In genomic region chr12:100058482-100059029, GRCh38 we compare ENCODE assay signal across 9 cellular contexts.
DNase-seq lines count a peak whose midpoint lies in the region; ATAC-seq and TF ChIP-seq lines count a peak whose summit lies in the region.
"Had no signal": no experiment of that assay in that cellular context is flagged by ENCODE, and none has a peak within 500 bp of the region (broad histone marks: within the 10 kb centered on the region; RNA-seq: fewer than 3 reads in every experiment).

No MANE protein-coding gene starts in this region.

- no peaks in the 10 kb centered on the region for H3K79me2 ChIP-seq in fibroblast of lung (ENCODE audit: control insufficient read depth, insufficient read depth, low read length)

- peak; percentile 89 for DNase-seq in AG04449 (ENCODE audit: low read depth, low spot score)
- peak; percentile 88 for DNase-seq in M059J (ENCODE audit: low read depth)
- DNase-seq in fibroblast of lung (ENCODE audit: low read depth in 2 of 2), result peak; percentile 86 to 97
- DNase-seq in activated CD4-positive, alpha-beta T cell treated with anti-CD3 and anti-CD28 coated beads for 36 hours, result no peak
- no peak for DNase-seq in DMS 273 treated with DMSO at 0.1 percent for 48 hours (lab: John Stamatoyannopoulos, UW)
- no peak for DNase-seq in stimulated activated CD4-positive, alpha-beta T cell treated with anti-CD3 and anti-CD28 coated beads, Interleukin-1b, Interleukin-23, amount 100 ng/mL, for 48 hours
- DNase-seq: tibial artery had no signal

- no peaks in the 10 kb centered on the region for H3K9me3 Mint-ChIP-seq in activated CD4-positive, alpha-beta T cell treated with anti-CD3 and anti-CD28 coated beads for 36 hours (ENCODE audit: low read depth)

- POLR2A ChIA-PET in AG04449 (lab: Yijun Ruan, JAX), result interaction anchor here (0.6 kb wide), 1 partner anchor 32 kb away, joined by 3 read pairs; no protein-coding TSS in a partner anchor
- POLR2A ChIA-PET in activated CD4-positive, alpha-beta T cell treated with anti-CD3 and anti-CD28 coated beads for 36 hours (lab: Charles Lee), result no interaction called here

- CTCF ChIA-PET in AG04449 (lab: Yijun Ruan, JAX), result interaction anchor here (0.6 to 2.1 kb wide), 13 partner anchors 13 to 497 kb away, joined by 3 to 6 read pairs (median 4); partner anchors contain the start of gene ACTR6
- CTCF ChIA-PET in activated CD4-positive, alpha-beta T cell treated with anti-CD3 and anti-CD28 coated beads for 36 hours (lab: Charles Lee), result interaction anchor here (0.7 kb wide), 1 partner anchor 455 kb away, joined by 4 read pairs; no protein-coding TSS in a partner anchor

- no peaks in the 10 kb centered on the region for H3K27me3 Mint-ChIP-seq in activated CD4-positive, alpha-beta T cell treated with anti-CD3 and anti-CD28 coated beads for 36 hours

- no peaks in the 10 kb centered on the region for H3K27me3 ChIP-seq in fibroblast of lung (ENCODE audit: control insufficient read depth, insufficient read depth, low read length)
- H3K27me3 ChIP-seq: tibial artery had no signal

- intact Hi-C loops in activated CD4-positive, alpha-beta T cell treated with anti-CD3 and anti-CD28 coated beads for 36 hours (cut with DNase I, micrococcal nuclease), result no loop called here

- no peak overlapping the region for H3K4me3 ChIP-seq in AG04449 (ENCODE audit: low read depth, low read length)
- no peak overlapping the region for H3K4me3 ChIP-seq in fibroblast of lung (replicated peaks in 1 of 4; ENCODE audit: control extremely low read depth in 1 of 4, insufficient read depth in 1 of 4, low read depth in 3 of 4, low read length in 4 of 4)
- H3K4me3 ChIP-seq: tibial artery had no signal

- no peak overlapping the region for H3K4me3 Mint-ChIP-seq in activated CD4-positive, alpha-beta T cell treated with anti-CD3 and anti-CD28 coated beads for 36 hours

- H3K27ac Mint-ChIP-seq in activated CD4-positive, alpha-beta T cell treated with anti-CD3 and anti-CD28 coated beads for 36 hours, result no peak overlapping the region

- no peak overlapping the region for H3K27ac ChIP-seq in fibroblast of lung (ENCODE audit: insufficient read depth, low read length)
- H3K27ac ChIP-seq: tibial artery had no signal

- H3K9me3 ChIP-seq in fibroblast of lung (ENCODE audit: control insufficient read depth, insufficient read depth, low read depth, low read length), result no peaks in the 10 kb centered on the region
- H3K9me3 ChIP-seq: tibial artery had no signal

- ATAC-seq in GM21390 (IDR thresholded peaks at IDR 0.05; ENCODE audit: unreplicated experiment) (peak; percentile 67), HG03520 (IDR thresholded peaks at IDR 0.05; ENCODE audit: unreplicated experiment) (no peak)
- ATAC-seq in activated CD4-positive, alpha-beta T cell treated with anti-CD3 and anti-CD28 coated beads for 36 hours, result no peak

- peaks cover 6% of the 10 kb centered on the region for H3K4me1 Mint-ChIP-seq in activated CD4-positive, alpha-beta T cell treated with anti-CD3 and anti-CD28 coated beads for 36 hours

- H3K36me3 ChIP-seq in fibroblast of lung (ENCODE audit: control insufficient read depth, insufficient read depth, low read length), result no peaks in the 10 kb centered on the region

- no peaks in the 10 kb centered on the region for H4K20me1 ChIP-seq in fibroblast of lung (ENCODE audit: control insufficient read depth, extremely low read depth, insufficient read depth, low read length)

- peak; percentile 43 for TF ChIP-seq CTCF in AG04449 (IDR thresholded peaks at IDR 0.05; ENCODE audit: insufficient read depth, low read length, missing control alignments)
- peak; percentile 45 to 53 for TF ChIP-seq CTCF in fibroblast of lung (conservative IDR thresholded peaks at IDR 0.05 in 1 of 2, IDR thresholded peaks at IDR 0.05 in 1 of 2; ENCODE audit: low read depth in 1 of 2, low read length in 2 of 2)

- H3K4me2 ChIP-seq in fibroblast of lung (ENCODE audit: extremely low read depth, insufficient read depth, low read length), result no peak overlapping the region

- H3K9ac ChIP-seq in fibroblast of lung (ENCODE audit: insufficient read depth, low read length), result no peak overlapping the region

- no peak overlapping the region for H2AFZ ChIP-seq in fibroblast of lung (ENCODE audit: low read length)

- H3K36me3 Mint-ChIP-seq in activated CD4-positive, alpha-beta T cell treated with anti-CD3 and anti-CD28 coated beads for 36 hours (ENCODE audit: low read depth), result peaks cover 37% of the 10 kb centered on the region

- no peaks in the 10 kb centered on the region for H3K4me1 ChIP-seq in fibroblast of lung (ENCODE audit: control insufficient read depth, extremely low read depth, insufficient read depth, low read length)
- H3K4me1 ChIP-seq: tibial artery had no signal

Comparison
In these comparisons a context has a peak if more than half of its experiments do, and no peak if none do; other contexts are left out.
1. DNase-seq: peak in AG04449 (single experiment), M059J (single experiment) and fibroblast of lung (2 of 2); none in activated CD4-positive, alpha-beta T cell treated with anti-CD3 and anti-CD28 coated beads for 36 hours (single experiment), DMS 273 treated with DMSO at 0.1 percent for 48 hours (single experiment) and stimulated activated CD4-positive, alpha-beta T cell treated with anti-CD3 and anti-CD28 coated beads, Interleukin-1b, Interleukin-23, amount 100 ng/mL, for 48 hours (single experiment).